In genomic region chr6:114523508-114523907, GRCh38 we compare ENCODE assay signal across 36 cellular contexts.
"Had no signal": no experiment of that assay in that cellular context is flagged by ENCODE, and none has a peak within 500 bp of the region (broad histone marks: within the 10 kb centered on the region; RNA-seq: fewer than 3 reads in every experiment).

No MANE protein-coding gene starts in this region.

- H3K4me2 ChIP-seq: PC-9 had no signal

- H3K9me3 Mint-ChIP-seq: activated CD4-positive, alpha-beta T cell treated with anti-CD3 and anti-CD28 coated beads, Interleukin-2, amount 10 ng/mL, durations not matched to agents 24 days and 14 days; activated naive CD8-positive, alpha-beta T cell treated with anti-CD3 and anti-CD28 coated beads, Interleukin-2, amount 10 ng/mL, durations not matched to agents 7 days and 5 days; activated T-helper 2 cell treated with anti-CD3 and anti-CD28 coated beads, Interferon-gamma antibody, Interleukin-2, Interleukin-4, amounts not matched to agents 10 μg/mL and 5 μg/mL and 100 μg/mL, durations not matched to agents 14 hours and 24 hours and 36 hours had no signal

- H3K4me3 ChIP-seq: ascending aorta, cardiac muscle cell, colonic mucosa, PC-9 had no signal

- H3K4me1 Mint-ChIP-seq: activated CD4-positive, alpha-beta T cell treated with anti-CD3 and anti-CD28 coated beads, Interleukin-2, amount 10 ng/mL, durations not matched to agents 24 days and 14 days; activated naive CD4-positive, alpha-beta T cell treated with anti-CD3 and anti-CD28 coated beads, Interleukin-2, amount 50 U/mL, for 24 hours; activated naive CD8-positive, alpha-beta T cell treated with anti-CD3 and anti-CD28 coated beads, Interleukin-2, amount 10 ng/mL, durations not matched to agents 7 days and 5 days; central memory CD8-positive, alpha-beta T cell had no signal

- H3K27ac ChIP-seq: ascending aorta, cardiac muscle cell, colonic mucosa, PC-9, VCaP had no signal

- H3K4me1 ChIP-seq: ascending aorta, colonic mucosa had no signal

- H3K36me3 ChIP-seq: ascending aorta, cardiac muscle cell, colonic mucosa had no signal

- H3K27me3 ChIP-seq: ascending aorta, cardiac muscle cell, colonic mucosa had no signal

- DNase-seq: activated CD4-positive, alpha-beta T cell treated with anti-CD3 and anti-CD28 coated beads for 1 hour; activated CD4-positive, alpha-beta T cell treated with anti-CD3 and anti-CD28 coated beads, Interleukin-2, amount 10 ng/mL, durations not matched to agents 24 days and 14 days; activated CD4-positive, alpha-beta T cell treated with anti-CD3 and anti-CD28 coated beads, Interleukin-2, amount 50 U/mL, for 4 hours; activated CD4-positive, CD25-positive, alpha-beta regulatory T cell; activated CD8-positive, alpha-beta T cell treated with anti-CD3 and anti-CD28 coated beads for 36 hours; activated gamma-delta T cell; activated naive CD4-positive, alpha-beta T cell treated with Interleukin-2 at 50 U/mL for 16 hours; activated naive CD8-positive, alpha-beta T cell treated with anti-CD3 and anti-CD28 coated beads, Interleukin-2, amount 10 ng/mL, durations not matched to agents 7 days and 5 days; activated T-cell treated with anti-CD3 and anti-CD28 coated beads, Interleukin-2, amount 50 U/mL, for 1 hour; amygdala; colonic mucosa; MM.1S; MV-4-11; NCI-H1092; NCI-H1417; NCI-H146; NCI-H187; NCI-H2029 treated with DMSO at 0.1 percent for 48 hours; NCI-H2107; NCI-H2171; NCI-H446; NCI-H510A treated with DMSO at 0.1 percent for 48 hours; NCI-H69; NCI-H82; PC-9; Right ventricle myocardium superior; SW 1271; T-helper 1 cell; T-helper 2 cell; T-helper 9 cell had no signal

- H3K4me3 Mint-ChIP-seq: activated CD4-positive, alpha-beta T cell treated with anti-CD3 and anti-CD28 coated beads, Interleukin-2, amount 10 ng/mL, durations not matched to agents 24 days and 14 days; activated CD8-positive, alpha-beta T cell treated with anti-CD3 and anti-CD28 coated beads for 36 hours; activated naive CD4-positive, alpha-beta T cell treated with anti-CD3 and anti-CD28 coated beads, Interleukin-2, amount 50 U/mL, for 24 hours; activated naive CD8-positive, alpha-beta T cell treated with anti-CD3 and anti-CD28 coated beads, Interleukin-2, amount 10 ng/mL, durations not matched to agents 7 days and 5 days; central memory CD8-positive, alpha-beta T cell had no signal

- H2AFZ ChIP-seq: PC-9 had no signal

- H3K27ac Mint-ChIP-seq: activated CD4-positive, alpha-beta T cell treated with anti-CD3 and anti-CD28 coated beads, Interleukin-2, amount 10 ng/mL, durations not matched to agents 24 days and 14 days; activated CD8-positive, alpha-beta T cell treated with anti-CD3 and anti-CD28 coated beads for 36 hours; activated naive CD4-positive, alpha-beta T cell treated with anti-CD3 and anti-CD28 coated beads, Interleukin-2, amount 50 U/mL, for 24 hours; activated naive CD8-positive, alpha-beta T cell treated with anti-CD3 and anti-CD28 coated beads, Interleukin-2, amount 10 ng/mL, durations not matched to agents 7 days and 5 days; activated T-helper 2 cell treated with anti-CD3 and anti-CD28 coated beads, Interferon-gamma antibody, Interleukin-2, Interleukin-4, amounts not matched to agents 10 μg/mL and 5 μg/mL and 100 μg/mL, durations not matched to agents 14 hours and 24 hours and 36 hours had no signal

- H3K27me3 Mint-ChIP-seq: activated CD4-positive, alpha-beta T cell treated with anti-CD3 and anti-CD28 coated beads, Interleukin-2, amount 10 ng/mL, durations not matched to agents 24 days and 14 days; activated CD8-positive, alpha-beta T cell treated with anti-CD3 and anti-CD28 coated beads for 36 hours; activated naive CD4-positive, alpha-beta T cell treated with anti-CD3 and anti-CD28 coated beads, Interleukin-2, amount 50 U/mL, for 24 hours; activated naive CD8-positive, alpha-beta T cell treated with anti-CD3 and anti-CD28 coated beads, Interleukin-2, amount 10 ng/mL, durations not matched to agents 7 days and 5 days; central memory CD8-positive, alpha-beta T cell had no signal

- H3K36me3 Mint-ChIP-seq: activated naive CD4-positive, alpha-beta T cell treated with anti-CD3 and anti-CD28 coated beads, Interleukin-2, amount 50 U/mL, for 24 hours; activated naive CD8-positive, alpha-beta T cell treated with anti-CD3 and anti-CD28 coated beads, Interleukin-2, amount 10 ng/mL, durations not matched to agents 7 days and 5 days had no signal

- ATAC-seq: activated CD8-positive, alpha-beta T cell treated with anti-CD3 and anti-CD28 coated beads for 36 hours had no signal

- H3K9me3 ChIP-seq: ascending aorta, colonic mucosa had no signal
